ENCODE assay signal across 29 cellular contexts in the genomic region with DNA sequence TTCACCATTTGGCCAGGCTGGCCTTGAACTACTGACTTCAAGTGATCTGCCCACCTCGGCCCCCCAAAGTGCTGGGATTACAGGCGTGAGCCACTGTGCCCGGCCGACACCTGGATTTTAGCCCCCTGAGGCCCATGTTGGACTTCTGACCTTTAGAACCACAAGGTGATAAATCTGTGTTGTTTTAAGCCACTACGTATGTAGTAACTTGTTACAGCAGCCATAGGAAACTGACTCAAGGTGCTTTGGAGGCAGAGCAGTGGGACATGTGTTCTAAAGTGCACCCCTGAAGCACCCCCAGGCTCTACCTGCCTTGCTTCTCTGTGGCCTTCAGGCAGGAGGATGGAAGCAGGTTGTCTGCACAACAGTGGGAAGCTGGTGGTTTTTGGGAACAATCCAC.
"Had no signal": no experiment of that assay in that cellular context is flagged by ENCODE, and none has a peak within 500 bp of the region (broad histone marks: within the 10 kb centered on the region; RNA-seq: fewer than 3 reads in every experiment).

No MANE protein-coding gene starts in this region.

- H3K4me3 ChIP-seq: pancreas, prostate gland, right atrium auricular region, skin epidermis, smooth muscle cell, spleen, suprapubic skin, testis, tibial artery, transverse colon, upper lobe of right lung, uterus had no signal

- H3K4me3 Mint-ChIP-seq: naive thymus-derived CD4-positive, alpha-beta T cell; natural killer cell; nephron; stimulated activated memory B cell treated with anti-CD40 and anti-IgM and Interleukin-4, amounts not matched to agents 10 μg/mL and 1 μg/mL and 100 μg/mL, for 72 hours; stimulated activated naive CD8-positive, alpha-beta T cell treated with anti-CD3 and anti-CD28 coated beads, Interleukin-15, amount 100 ng/mL, for 72 hours; type B pancreatic cell had no signal

- DNase-seq: naive thymus-derived CD4-positive, alpha-beta T cell; natural killer cell; nucleus accumbens; pancreas; retina; spleen; stimulated activated CD4-positive, alpha-beta T cell treated with anti-CD3 and anti-CD28 coated beads, Interleukin-12 subunit alpha, Interleukin-12 subunit beta, amount 100 ng/mL, for 4 hours; stimulated activated CD4-positive, alpha-beta T cell treated with anti-CD3 and anti-CD28 coated beads, Interleukin-1b, Interleukin-23, amount 100 ng/mL, for 48 hours; stimulated activated CD4-positive, alpha-beta T cell treated with anti-CD3 and anti-CD28 coated beads, Interleukin-4, amount 100 ng/mL, for 1 hour; stimulated activated CD4-positive, alpha-beta T cell treated with anti-CD3 and anti-CD28 coated beads, Interleukin-4, amount 100 ng/mL, for 4 hours; stimulated activated CD8-positive, alpha-beta memory T cell treated with anti-CD3 and anti-CD28 coated beads, Interleukin-4, amount 100 ng/mL, for 48 hours; stimulated activated naive CD4-positive, alpha-beta T cell; stimulated activated naive CD8-positive, alpha-beta T cell treated with anti-CD3 and anti-CD28 coated beads, Interleukin-15, amount 100 ng/mL, for 72 hours; stimulated activated naive CD8-positive, alpha-beta T cell treated with anti-CD3 and anti-CD28 coated beads, Interleukin-15, Interleukin-2, amounts not matched to agents 100 U/mL and 50 U/mL, for 24 hours; testis; tibial artery; transverse colon; upper lobe of right lung; uterus had no signal

- H3K27ac Mint-ChIP-seq: naive thymus-derived CD4-positive, alpha-beta T cell; natural killer cell; nephron; stimulated activated memory B cell treated with anti-CD40 and anti-IgM and Interleukin-4, amounts not matched to agents 10 μg/mL and 1 μg/mL and 100 μg/mL, for 72 hours; stimulated activated naive CD8-positive, alpha-beta T cell treated with anti-CD3 and anti-CD28 coated beads, Interleukin-15, amount 100 ng/mL, for 72 hours; type B pancreatic cell had no signal

- H3K27ac ChIP-seq: neutrophil, pancreas, prostate gland, right atrium auricular region, skin epidermis, spleen, suprapubic skin, testis, tibial artery, transverse colon, upper lobe of right lung, uterus had no signal

- H3K36me3 Mint-ChIP-seq: naive thymus-derived CD4-positive, alpha-beta T cell; natural killer cell; stimulated activated memory B cell treated with anti-CD40 and anti-IgM and Interleukin-4, amounts not matched to agents 10 μg/mL and 1 μg/mL and 100 μg/mL, for 72 hours; type B pancreatic cell had no signal

- H3K4me2 ChIP-seq: smooth muscle cell had no signal

- H3K4me1 ChIP-seq: pancreas, prostate gland, right atrium auricular region, tibial artery, upper lobe of right lung, uterus had no signal

- H3K9me3 ChIP-seq: neutrophil, pancreas, prostate gland, right atrium auricular region, spleen, suprapubic skin, testis, tibial artery, transverse colon, upper lobe of right lung, uterus had no signal

- ATAC-seq: naive thymus-derived CD4-positive, alpha-beta T cell; natural killer cell; pancreas; sciatic nerve; stimulated activated memory B cell treated with anti-CD40 and anti-IgM and Interleukin-4, amounts not matched to agents 10 μg/mL and 1 μg/mL and 100 μg/mL, for 72 hours; stimulated activated naive CD8-positive, alpha-beta T cell treated with anti-CD3 and anti-CD28 coated beads, Interleukin-15, amount 100 ng/mL, for 72 hours; stimulated activated naive CD8-positive, alpha-beta T cell treated with anti-CD3 and anti-CD28 coated beads, Interleukin-15, Interleukin-2, amounts not matched to agents 100 U/mL and 50 U/mL, for 24 hours; upper lobe of right lung had no signal

- H3K27me3 ChIP-seq: pancreas, right atrium auricular region, suprapubic skin, testis, uterus had no signal

- H3K36me3 ChIP-seq: neutrophil, pancreas, prostate gland, right atrium auricular region, spleen, suprapubic skin, tibial artery, transverse colon, upper lobe of right lung, uterus had no signal

- H3K4me1 Mint-ChIP-seq: naive thymus-derived CD4-positive, alpha-beta T cell; natural killer cell; stimulated activated memory B cell treated with anti-CD40 and anti-IgM and Interleukin-4, amounts not matched to agents 10 μg/mL and 1 μg/mL and 100 μg/mL, for 72 hours; stimulated activated naive CD8-positive, alpha-beta T cell treated with anti-CD3 and anti-CD28 coated beads, Interleukin-15, amount 100 ng/mL, for 72 hours had no signal

- H3K9me3 Mint-ChIP-seq: naive thymus-derived CD4-positive, alpha-beta T cell; natural killer cell; nephron; stimulated activated memory B cell treated with anti-CD40 and anti-IgM and Interleukin-4, amounts not matched to agents 10 μg/mL and 1 μg/mL and 100 μg/mL, for 72 hours; stimulated activated naive CD8-positive, alpha-beta T cell treated with anti-CD3 and anti-CD28 coated beads, Interleukin-15, amount 100 ng/mL, for 72 hours; type B pancreatic cell had no signal
